In the genomic region with DNA sequence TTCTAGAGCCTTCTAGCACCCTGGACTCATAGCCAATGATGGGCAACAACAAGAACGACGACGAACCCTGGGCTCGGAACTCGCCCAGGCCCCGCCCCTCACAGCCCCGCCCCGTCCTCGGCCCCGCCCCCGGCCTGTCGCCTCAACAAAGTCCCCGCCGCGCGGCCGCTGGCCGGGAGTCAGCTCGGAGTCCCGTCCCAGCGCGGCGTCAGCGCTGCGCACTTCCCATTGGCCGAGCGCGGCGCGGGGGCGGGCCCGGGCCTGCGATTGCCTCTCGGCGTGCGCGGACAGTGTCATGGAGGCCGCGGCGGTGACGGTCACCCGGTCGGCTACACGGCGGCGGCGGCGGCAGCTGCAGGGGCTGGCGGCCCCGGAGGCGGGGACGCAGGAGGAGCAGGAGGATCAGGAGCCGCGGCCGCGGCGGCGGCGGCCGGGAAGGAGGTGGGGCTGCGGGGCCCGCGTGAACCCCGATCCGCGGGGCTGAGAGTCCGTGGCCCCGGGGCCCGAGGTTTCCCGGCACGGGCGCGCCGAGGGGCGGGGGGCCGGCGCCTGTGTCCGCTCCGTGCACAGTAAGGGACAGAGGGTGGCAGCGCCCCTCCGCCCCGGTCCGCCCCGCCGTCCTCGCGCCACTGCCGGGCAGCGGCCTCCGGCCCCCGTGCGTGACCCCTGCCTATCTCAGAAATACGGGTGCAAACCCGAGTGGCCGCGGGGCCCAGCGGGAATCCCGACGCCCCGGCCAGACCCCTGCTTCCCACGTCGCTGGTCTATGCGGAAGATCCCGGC, we compare ENCODE assay signal across 8 cellular contexts. TPM values are rescaled to one million over a fixed set of nuclear protein-coding genes. Genes with fewer than 3 reads are reported as not detected.
DNase-seq lines count a peak whose midpoint lies in the region; ATAC-seq and TF ChIP-seq lines count a peak whose summit lies in the region.

Gene ENGASE, plus strand, starts transcription at position 175 of the 783 bp plus-strand sequence. Its CDS starts 121 bp downstream, at position 296.

- H3K27me3 Mint-ChIP-seq in glutamatergic neuron (ENCODE audit: unreplicated experiment), result peaks cover 8% of the 10 kb centered on the region

- H3K4me3 ChIP-seq in suprapubic skin, result peak within 1 kb of the TSS; percentile 87

- no peaks in the 10 kb centered on the region for H3K27me3 ChIP-seq in suprapubic skin

- peaks cover 6% of the 10 kb centered on the region for H3K4me1 Mint-ChIP-seq in glutamatergic neuron (ENCODE audit: low read depth, unreplicated experiment)

- peak within 1 kb of the TSS; percentile 80 for H3K27ac ChIP-seq in suprapubic skin

- H3K9me3 Mint-ChIP-seq in activated naive CD4-positive, alpha-beta T cell treated with anti-CD3 and anti-CD28 coated beads, Interleukin-2, amount 50 U/mL, for 72 hours, result no peaks in the 10 kb centered on the region
- peaks cover 9% of the 10 kb centered on the region for H3K9me3 Mint-ChIP-seq in glutamatergic neuron (ENCODE audit: unreplicated experiment)

- ATAC-seq in HG02588 (IDR thresholded peaks at IDR 0.05; ENCODE audit: unreplicated experiment), result peak; percentile 92
- ATAC-seq in activated naive CD4-positive, alpha-beta T cell treated with anti-CD3 and anti-CD28 coated beads, Interleukin-2, amount 50 U/mL, for 72 hours, result peak; percentile 98 to 99
- peak; percentile 95 for ATAC-seq in omental fat pad (ENCODE audit: low FRiP score)

- H3K36me3 ChIP-seq in suprapubic skin, result peaks cover 24% of the 10 kb centered on the region

- DNase-seq in GM04504 (ENCODE audit: low read depth), result peak; percentile 79
- peak; percentile 84 for DNase-seq in NCI-H1092 treated with DMSO at 0.1 percent for 48 hours (lab: John Stamatoyannopoulos, UW)
- DNase-seq in SKM-1 (lab: John Stamatoyannopoulos, UW; ENCODE audit: unreplicated experiment), result peak; percentile 92
- DNase-seq in activated naive CD4-positive, alpha-beta T cell treated with anti-CD3 and anti-CD28 coated beads, Interleukin-2, amount 50 U/mL, for 72 hours (ENCODE audit: low spot score in 2 of 2), result peak; percentile 95 to 97
- peak; percentile 96 for DNase-seq in glutamatergic neuron
- peak; percentile 82 for DNase-seq in omental fat pad (ENCODE audit: low spot score)
- peak; percentile 95 to 96 for DNase-seq in suprapubic skin (ENCODE audit: low spot score in 2 of 2)

- H3K36me3 Mint-ChIP-seq in activated naive CD4-positive, alpha-beta T cell treated with anti-CD3 and anti-CD28 coated beads, Interleukin-2, amount 50 U/mL, for 72 hours, result peaks cover 0 to 6% of the 10 kb centered on the region in 2 donors
- no peaks in the 10 kb centered on the region for H3K36me3 Mint-ChIP-seq in glutamatergic neuron (ENCODE audit: unreplicated experiment)

- TF ChIP-seq EP300 in suprapubic skin (IDR thresholded peaks at IDR 0.05), result no peak

- peak within 1 kb of the TSS; percentile 90 for H3K4me3 Mint-ChIP-seq in glutamatergic neuron (ENCODE audit: unreplicated experiment)

- peaks cover 23% of the 10 kb centered on the region for H3K4me1 ChIP-seq in suprapubic skin

- WGBS in suprapubic skin, result 1% methylated on average over 69 of the region's 104 CpGs

- peak within 1 kb of the TSS; percentile 70 to 80 for H3K27ac Mint-ChIP-seq in activated naive CD4-positive, alpha-beta T cell treated with anti-CD3 and anti-CD28 coated beads, Interleukin-2, amount 50 U/mL, for 72 hours
- H3K27ac Mint-ChIP-seq in glutamatergic neuron (ENCODE audit: unreplicated experiment), result peak within 1 kb of the TSS; percentile 26

- no peaks in the 10 kb centered on the region for H3K9me3 ChIP-seq in suprapubic skin

- peak in 1 of 2 donors; percentile 38 for TF ChIP-seq POLR2A in suprapubic skin (IDR thresholded peaks at IDR 0.05)

- TF ChIP-seq CTCF in glutamatergic neuron (IDR thresholded peaks at IDR 0.05; ENCODE audit: partially characterized antibody, unreplicated experiment), result no peak
- TF ChIP-seq CTCF in omental fat pad (IDR thresholded peaks at IDR 0.05), result no peak
- no peak for TF ChIP-seq CTCF in suprapubic skin (IDR thresholded peaks at IDR 0.05)

RNA-seq across cellular contexts. Expression of gene ENGASE, which starts in this region (rescaled TPM):
- 10 to 100 TPM; 31.5 to 40.5 TPM for total RNA-seq in activated naive CD4-positive, alpha-beta T cell treated with anti-CD3 and anti-CD28 coated beads, Interleukin-2, amount 50 U/mL, for 72 hours
- total RNA-seq in glutamatergic neuron (ENCODE audit: unreplicated experiment), result 51.5 TPM
- total RNA-seq in omental fat pad, result 10 to 100 TPM; 12.2 to 52.3 (median 22.2) TPM
- 10 to 100 TPM; 20.6 to 87.6 (median 38.4) TPM for total RNA-seq in suprapubic skin

Comparison
In these comparisons a context has a peak if more than half of its experiments do, and no peak if none do; other contexts are left out.
1. Peak in every context shown above with its lines: DNase-seq, ATAC-seq, H3K4me3 ChIP-seq and H3K27ac ChIP-seq.